In genomic region chr13:57627663-57628062, GRCh38 we compare ENCODE assay signal across 8 cellular contexts. TPM values are rescaled to one million over a fixed set of nuclear protein-coding genes. Genes with fewer than 3 reads are reported as not detected.
DNase-seq lines count a peak whose midpoint lies in the region; ATAC-seq, FAIRE-seq and TF ChIP-seq lines count a peak whose summit lies in the region.

No MANE protein-coding gene starts in this region.

- ATAC-seq in left lobe of liver (peak; percentile 57), HG03196 (IDR thresholded peaks at IDR 0.05; ENCODE audit: unreplicated experiment) (no peak)

- peaks cover 0 to 77% of the 10 kb centered on the region in 2 donors for H3K27me3 ChIP-seq in breast epithelium

- H3K27ac Mint-ChIP-seq in MCF 10A (ENCODE audit: low read depth, unreplicated experiment), result no peak overlapping the region

- DNase-seq in MCF 10A (ENCODE audit: unreplicated experiment) (peak; percentile 46), breast epithelium (ENCODE audit: low spot score in 2 of 2) (no peak), LNCaP clone FGC (ENCODE audit: low read depth) (no peak), left lobe of liver (ENCODE audit: low spot score) (no peak), HPDE6-E6E7 (ENCODE audit: extremely low spot score) (no peak), middle frontal gyrus (ENCODE audit: extremely low spot score, low spot score) (no peak)

- H3K9me3 Mint-ChIP-seq in MCF 10A (ENCODE audit: unreplicated experiment), result no peaks in the 10 kb centered on the region

- H3K27me3 Mint-ChIP-seq in MCF 10A (ENCODE audit: insufficient read depth, unreplicated experiment), result peaks cover 51% of the 10 kb centered on the region

- peak; percentile 64 for TF ChIP-seq CTCF in MCF 10A (IDR thresholded peaks at IDR 0.05; ENCODE audit: unreplicated experiment)
- TF ChIP-seq CTCF in breast epithelium (IDR thresholded peaks at IDR 0.05), result peak in 1 of 3 donors; percentile 24
- peak; percentile 47 for TF ChIP-seq CTCF in LNCaP clone FGC (IDR thresholded peaks at IDR 0.05; ENCODE audit: control insufficient read depth, extremely low read depth, insufficient read depth)

- H3K4me3 Mint-ChIP-seq in MCF 10A (ENCODE audit: unreplicated experiment), result no peak overlapping the region

- H3K36me3 ChIP-seq in breast epithelium, result no peaks in the 10 kb centered on the region

- CTCF ChIA-PET in MCF 10A (lab: Yijun Ruan, JAX), result interaction anchor here (0.7 to 1.5 kb wide), 3 partner anchors 10 to 440 kb away, joined by 3 to 4 read pairs (median 3); no protein-coding TSS in a partner anchor

- no peaks in the 10 kb centered on the region for H3K36me3 Mint-ChIP-seq in MCF 10A (ENCODE audit: insufficient read depth, unreplicated experiment)

- TF ChIP-seq POLR2A in breast epithelium (IDR thresholded peaks at IDR 0.05), result no peak

- POLR2A ChIA-PET in MCF 10A (lab: Yijun Ruan, JAX), result no interaction called here

- intact Hi-C loops in MCF 10A (cut with micrococcal nuclease), result loop anchor here (2.0 to 5.0 kb wide), 2 partner anchors 1335 to 1691 kb away; no protein-coding TSS in a partner anchor
- intact Hi-C loops in breast epithelium (cut with DNase I; ENCODE audit: low total_unique reads), result no loop called here

- peaks cover 10% of the 10 kb centered on the region for H3K4me1 Mint-ChIP-seq in MCF 10A (ENCODE audit: insufficient read depth, unreplicated experiment)

- H3K4me3 ChIP-seq in breast epithelium (no peak overlapping the region), LNCaP clone FGC (ENCODE audit: low read depth, low read length) (no peak overlapping the region)

- BruUV-seq in MCF 10A (replicated peaks; lab: Mats Ljungman, UMichigan), result no TSS peak

- peak; percentile 70 for FAIRE-seq in TTC549 (lab: Jason Lieb, UNC)

- no peaks in the 10 kb centered on the region for H3K9me3 ChIP-seq in breast epithelium

- peaks cover 0 to 10% of the 10 kb centered on the region in 2 donors for H3K4me1 ChIP-seq in breast epithelium

- no peak overlapping the region for H3K27ac ChIP-seq in breast epithelium

RNA-seq across cellular contexts. Expression of gene PCDH17, which starts 3.9 kb away (rescaled TPM):
- not detected in 2 replicates for total RNA-seq in MCF 10A (2022)
- total RNA-seq in breast epithelium, result 1 to 10 TPM; 1.3 to 5.9 (median 1.4) TPM
- total RNA-seq in left lobe of liver, result 0.65 TPM
